Comparison of ENCODE assay signal across 8 cellular contexts in genomic region chr6:145213614-145214013, GRCh38.
A peak's percentile ranks its signal among the peaks of the same experiment; 100 is the strongest.
DNase-seq lines count a peak whose midpoint lies in the region; ATAC-seq and TF ChIP-seq lines count a peak whose summit lies in the region.
"Had no signal": no experiment of that assay in that cellular context is flagged by ENCODE, and none has a peak within 500 bp of the region (broad histone marks: within the 10 kb centered on the region; RNA-seq: fewer than 3 reads in every experiment).

No MANE protein-coding gene starts in this region.

- no peak overlapping the region for H2BK15ac ChIP-seq in neuronal stem cell (ENCODE audit: low read length)

- DNase-seq in neuronal stem cell (ENCODE audit: low spot score) (no peak), caudate nucleus (lab: John Stamatoyannopoulos, UW) (no peak), testis (no peak), dedifferentiated amniotic fluid mesenchymal stem cell (ENCODE audit: extremely low spot score) (no peak)

- no peak overlapping the region for H3K4me2 ChIP-seq in neuronal stem cell (ENCODE audit: insufficient read depth, low read length, poor library complexity, severe bottlenecking)

- intact Hi-C loops in testis (cut with DNase I; ENCODE audit: low total_unique reads) = loop anchor here (10.0 kb wide), 1 partner anchor 629 kb away; no protein-coding TSS in a partner anchor

- no peak overlapping the region for H4K91ac ChIP-seq in neuronal stem cell (ENCODE audit: low read depth, low read length, poor library complexity)

- no peaks in the 10 kb centered on the region for H3K4me1 ChIP-seq in neuronal stem cell (ENCODE audit: control insufficient read depth in 2 of 2, insufficient read depth in 1 of 2, low read depth in 1 of 2, low read length in 2 of 2)
- H3K4me1 ChIP-seq in testis = no peaks in the 10 kb centered on the region

- no peak overlapping the region for H4K8ac ChIP-seq in neuronal stem cell (ENCODE audit: low read depth, low read length)

- peaks cover 3% of the 10 kb centered on the region for H3K79me1 ChIP-seq in neuronal stem cell (ENCODE audit: low read depth, low read length)

- H2AFZ ChIP-seq in neuronal stem cell (ENCODE audit: low read length) = peak overlapping the region; percentile 54

- ATAC-seq in GM18907 (IDR thresholded peaks at IDR 0.05; ENCODE audit: unreplicated experiment) (peak; percentile 57), GM21737 (IDR thresholded peaks at IDR 0.05; ENCODE audit: unreplicated experiment) (peak; percentile 87), HG03175 (IDR thresholded peaks at IDR 0.05; ENCODE audit: unreplicated experiment) (peak; percentile 69)

- H2BK5ac ChIP-seq in neuronal stem cell (ENCODE audit: low read length) = no peak overlapping the region

- H3K4ac ChIP-seq in neuronal stem cell (ENCODE audit: low read length) = no peak overlapping the region

- no peak overlapping the region for H3K18ac ChIP-seq in neuronal stem cell (ENCODE audit: low read length)

- H3K23ac ChIP-seq in neuronal stem cell (ENCODE audit: low read depth, low read length, poor library complexity) = no peak overlapping the region

- no peak overlapping the region for H3K14ac ChIP-seq in neuronal stem cell (ENCODE audit: low read length)

- no peaks in the 10 kb centered on the region for H3K9me3 ChIP-seq in neuronal stem cell (replicated peaks in 1 of 2; ENCODE audit: control insufficient read depth in 2 of 2, insufficient read depth in 1 of 2, low read depth in 1 of 2, low read length in 2 of 2)
- H3K9me3 ChIP-seq in testis = no peaks in the 10 kb centered on the region

- no peak for TF ChIP-seq POLR2A in testis (IDR thresholded peaks at IDR 0.05)

- H3K4me3 ChIP-seq in neuronal stem cell (ENCODE audit: low read length in 2 of 2) (no peak overlapping the region), testis (no peak overlapping the region)
- H3K4me3 ChIP-seq: lung had no signal

- H3K27ac ChIP-seq in neuronal stem cell (replicated peaks; ENCODE audit: low read length) = no peak overlapping the region
- no peak overlapping the region for H3K27ac ChIP-seq in caudate nucleus (ENCODE audit: low read depth, low read length)
- no peak overlapping the region for H3K27ac ChIP-seq in testis

- TF ChIP-seq CTCF in testis (IDR thresholded peaks at IDR 0.05) = no peak

- WGBS in neuronal stem cell (ENCODE audit: extremely low coverage in 2 of 2, insufficient read length in 2 of 2, insufficient replicate concordance in 1 of 2), 2 donors = no CpG with 5 or more reads among the region's 3 CpGs
- 59 to 66% methylated on average over 3 of the region's 3 CpGs for WGBS in testis, 2 donors

- H2AK5ac ChIP-seq in neuronal stem cell (ENCODE audit: low read depth, low read length) = no peak overlapping the region

- H3K36me3 ChIP-seq in neuronal stem cell (replicated peaks in 1 of 2; ENCODE audit: control insufficient read depth in 2 of 2, insufficient read depth in 2 of 2, low read length in 2 of 2) = no peaks in the 10 kb centered on the region
- H3K36me3 ChIP-seq in testis (ENCODE audit: low read depth, missing control alignments) = no peaks in the 10 kb centered on the region

- H3K27me3 ChIP-seq in neuronal stem cell (ENCODE audit: control insufficient read depth in 3 of 3, insufficient read depth in 3 of 3, low read depth in 1 of 3, low read length in 3 of 3) = no peaks in the 10 kb centered on the region
- no peaks in the 10 kb centered on the region for H3K27me3 ChIP-seq in testis

- no peak overlapping the region for H2BK120ac ChIP-seq in neuronal stem cell (ENCODE audit: low read depth, low read length)

- no peak overlapping the region for H2BK12ac ChIP-seq in neuronal stem cell (ENCODE audit: low read length)

- H3K9ac ChIP-seq in neuronal stem cell (ENCODE audit: low read depth, low read length, poor library complexity) = no peak overlapping the region
